In genomic region chr1:113021430-113022085, GRCh38 we compare ENCODE assay signal across 13 cellular contexts. TPM values are rescaled to one million over a fixed set of nuclear protein-coding genes. Genes with fewer than 3 reads are reported as not detected.
DNase-seq lines count a peak whose midpoint lies in the region; ATAC-seq and TF ChIP-seq lines count a peak whose summit lies in the region.
"Had no signal": no experiment of that assay in that cellular context is flagged by ENCODE, and none has a peak within 500 bp of the region (broad histone marks: within the 10 kb centered on the region; RNA-seq: fewer than 3 reads in every experiment).

No MANE protein-coding gene starts in this region.

- H3K27me3 ChIP-seq in AG04450 (ENCODE audit: control insufficient read depth, insufficient read depth, low read length) (no peaks in the 10 kb centered on the region), foreskin keratinocyte (no peaks in the 10 kb centered on the region)
- H3K27me3 ChIP-seq: adrenal gland, Peyer's patch, spleen had no signal

- intact Hi-C loops in posterior cingulate gyrus (cut with DNase I), result no loop called here

- H3K27ac ChIP-seq in AG04450 (ENCODE audit: low read depth, low read length) (no peak overlapping the region), foreskin keratinocyte (peak overlapping the region; percentile 69)
- H3K27ac ChIP-seq: adrenal gland, Peyer's patch, spleen had no signal

- H3K9me3 ChIP-seq in AG04450 (ENCODE audit: control insufficient read depth, insufficient read depth, low read length), result no peaks in the 10 kb centered on the region
- H3K9me3 ChIP-seq: adrenal gland, Peyer's patch, spleen had no signal

- H3K4me3 ChIP-seq in AG04450 (ENCODE audit: low read depth, low read length), result no peak overlapping the region
- H3K4me3 ChIP-seq: adrenal gland, Peyer's patch, spleen had no signal

- peak; percentile 65 for ATAC-seq in foreskin keratinocyte

- DNase-seq in AG04450 (ENCODE audit: low read depth, low spot score) (no peak), GM04503 (ENCODE audit: low read depth) (peak; percentile 53), NCI-H748 (lab: John Stamatoyannopoulos, UW; ENCODE audit: unreplicated experiment) (peak; percentile 75), foreskin keratinocyte (peak; percentile 79 to 87), NCI-H1436 treated with DMSO at 0.1 percent for 48 hours (lab: John Stamatoyannopoulos, UW) (no peak), posterior cingulate gyrus (no peak), GF-D8 (lab: John Stamatoyannopoulos, UW) (no peak)
- DNase-seq in activated CD4-positive, alpha-beta T cell treated with anti-CD3 and anti-CD28 coated beads, Interleukin-2, amount 50 U/mL, for 4 hours, result no peak
- DNase-seq: activated CD4-positive, alpha-beta T cell treated with anti-CD3 and anti-CD28 coated beads for 48 hours; adrenal gland; Peyer's patch; spleen; stimulated activated naive CD4-positive, alpha-beta T cell treated with Interleukin-2 at 50 U/mL for 16 hours had no signal

- no peaks in the 10 kb centered on the region for H3K4me1 ChIP-seq in foreskin keratinocyte
- H3K4me1 ChIP-seq: adrenal gland, Peyer's patch, spleen had no signal

- POLR2A ChIA-PET in AG04450 (lab: Yijun Ruan, JAX), result interaction anchor here (1.0 kb wide), 1 partner anchor 27 kb away, joined by 3 read pairs; no protein-coding TSS in a partner anchor

- TF ChIP-seq CTCF in AG04450 (IDR thresholded peaks at IDR 0.05; ENCODE audit: low read depth, low read length) (0 out of 2 replicates have a peak, but pooled peaks have one; percentile 1), foreskin keratinocyte (conservative IDR thresholded peaks at IDR 0.05) (peak; percentile 57)

- CTCF ChIA-PET in AG04450 (lab: Charles Lee), result interaction anchor here (1.7 to 2.1 kb wide), 2 partner anchors 20 to 51 kb away, joined by 5 read pairs; partner anchors contain the start of gene LRIG2

RNA-seq across cellular contexts. Expression of gene LRIG2, which starts 51.4 kb away (rescaled TPM):
- polyA plus RNA-seq in AG04450 (2011; rRNA removed) (7.9 and 9.7 TPM in 2 replicates), foreskin keratinocyte (2.1 and 2.5 TPM in 2 replicates)
- 27.7 and 30.6 TPM in 2 replicates for polyA minus RNA-seq in AG04450 (2011; rRNA and poly(A)+ RNA removed)
- 9.2 and 9.5 TPM in 2 replicates for total RNA-seq in foreskin keratinocyte

Comparison
In these comparisons a context has a peak if more than half of its experiments do, and no peak if none do; other contexts are left out.
1. DNase-seq: peak in GM04503 (single experiment), NCI-H748 (single experiment) and foreskin keratinocyte (2 of 2); none in AG04450 (single experiment), activated CD4-positive, alpha-beta T cell treated with anti-CD3 and anti-CD28 coated beads, Interleukin-2, amount 50 U/mL, for 4 hours (0 of 2), NCI-H1436 treated with DMSO at 0.1 percent for 48 hours (single experiment), posterior cingulate gyrus (0 of 10) and GF-D8 (single experiment).